ENCODE assay signal across 8 cellular contexts in the genomic region with DNA sequence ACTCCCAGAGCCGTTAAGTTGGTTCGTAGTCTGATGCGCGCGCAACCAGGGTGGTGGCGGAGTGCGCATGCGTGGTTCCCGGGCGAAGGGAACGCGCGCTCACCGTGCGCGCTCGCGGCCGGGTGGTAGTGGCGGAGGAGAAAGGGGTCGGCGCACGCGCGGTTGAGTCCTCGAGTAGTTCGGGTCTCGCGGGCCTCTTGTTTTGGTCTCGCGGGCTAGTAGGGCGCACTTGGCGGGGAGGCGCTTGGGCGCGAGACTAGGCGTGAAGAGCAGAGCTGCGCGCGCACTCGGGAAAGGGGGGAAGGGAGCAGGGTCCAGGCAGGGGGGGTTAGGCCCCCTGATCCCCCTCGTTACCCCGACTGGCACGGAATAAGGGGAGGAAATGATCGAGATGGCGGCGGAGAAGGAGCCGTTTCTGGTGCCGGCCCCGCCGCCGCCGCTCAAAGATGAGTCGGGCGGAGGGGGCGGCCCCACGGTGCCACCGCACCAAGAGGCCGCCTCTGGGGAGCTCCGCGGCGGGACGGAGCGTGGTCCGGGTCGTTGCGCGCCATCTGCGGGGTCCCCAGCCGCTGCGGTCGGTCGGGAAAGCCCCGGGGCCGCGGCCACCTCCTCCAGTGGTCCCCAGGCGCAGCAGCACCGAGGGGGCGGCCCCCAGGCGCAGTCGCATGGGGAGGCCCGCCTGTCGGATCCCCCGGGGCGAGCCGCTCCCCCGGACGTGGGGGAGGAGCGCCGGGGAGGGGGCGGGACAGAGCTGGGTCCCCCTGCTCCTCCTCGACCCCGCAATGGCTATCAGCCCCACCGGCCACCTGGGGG. TPM values are rescaled to one million over a fixed set of nuclear protein-coding genes. Genes with fewer than 3 reads are reported as not detected.
DNase-seq lines count a peak whose midpoint lies in the region; ATAC-seq and TF ChIP-seq lines count a peak whose summit lies in the region.

A gene with protein sequence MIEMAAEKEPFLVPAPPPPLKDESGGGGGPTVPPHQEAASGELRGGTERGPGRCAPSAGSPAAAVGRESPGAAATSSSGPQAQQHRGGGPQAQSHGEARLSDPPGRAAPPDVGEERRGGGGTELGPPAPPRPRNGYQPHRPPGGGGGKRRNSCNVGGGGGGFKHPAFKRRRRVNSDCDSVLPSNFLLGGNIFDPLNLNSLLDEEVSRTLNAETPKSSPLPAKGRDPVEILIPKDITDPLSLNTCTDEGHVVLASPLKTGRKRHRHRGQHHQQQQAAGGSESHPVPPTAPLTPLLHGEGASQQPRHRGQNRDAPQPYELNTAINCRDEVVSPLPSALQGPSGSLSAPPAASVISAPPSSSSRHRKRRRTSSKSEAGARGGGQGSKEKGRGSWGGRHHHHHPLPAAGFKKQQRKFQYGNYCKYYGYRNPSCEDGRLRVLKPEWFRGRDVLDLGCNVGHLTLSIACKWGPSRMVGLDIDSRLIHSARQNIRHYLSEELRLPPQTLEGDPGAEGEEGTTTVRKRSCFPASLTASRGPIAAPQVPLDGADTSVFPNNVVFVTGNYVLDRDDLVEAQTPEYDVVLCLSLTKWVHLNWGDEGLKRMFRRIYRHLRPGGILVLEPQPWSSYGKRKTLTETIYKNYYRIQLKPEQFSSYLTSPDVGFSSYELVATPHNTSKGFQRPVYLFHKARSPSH (plus strand): TSS at position 195 of the 813 bp plus-strand sequence. CDS start 188 bp downstream, at position 383.

- WGBS in urinary bladder: under 1% methylated on average over 94 of the region's 94 CpGs

- intact Hi-C loops in ascending aorta (cut with DNase I): loop anchor here (1.0 to 10.0 kb wide), 5 partner anchors 49 to 815 kb away; partner anchors contain the start of genes FIS1, MBLAC1, TRIP6 and TSC22D4

- no peaks in the 10 kb centered on the region for H3K9me3 ChIP-seq in ascending aorta
- H3K9me3 ChIP-seq in right atrium auricular region: no peaks in the 10 kb centered on the region

- H3K27ac ChIP-seq in ascending aorta: peak within 1 kb of the TSS; percentile 99 to 100
- H3K27ac ChIP-seq in right atrium auricular region: peak within 1 kb of the TSS; percentile 95 to 98
- H3K27ac ChIP-seq in urinary bladder (ENCODE audit: low read depth): peak within 1 kb of the TSS; percentile 99

- peak; percentile 81 for DNase-seq in NCI-H2029 treated with DMSO at 0.1 percent for 48 hours (lab: John Stamatoyannopoulos, UW)
- peak; percentile 97 for DNase-seq in T-helper 9 cell
- DNase-seq in ascending aorta (ENCODE audit: low spot score in 2 of 2): peak; percentile 89 to 99
- peak; percentile 97 for DNase-seq in right atrium auricular region (ENCODE audit: low spot score)
- peak; percentile 73 for DNase-seq in pulmonary artery endothelial cell (ENCODE audit: low read depth, low spot score)

- peak; percentile 37 for ATAC-seq in GM18502 (IDR thresholded peaks at IDR 0.05; ENCODE audit: poor library complexity, unreplicated experiment)
- peak; percentile 40 for ATAC-seq in HG02943 (IDR thresholded peaks at IDR 0.05; ENCODE audit: low read depth, unreplicated experiment)

- H3K27me3 ChIP-seq in ascending aorta: no peaks in the 10 kb centered on the region
- no peaks in the 10 kb centered on the region for H3K27me3 ChIP-seq in right atrium auricular region

- peak in 1 of 3 experiments; percentile 1 for TF ChIP-seq CTCF in ascending aorta (IDR thresholded peaks at IDR 0.05)
- TF ChIP-seq CTCF in right atrium auricular region (IDR thresholded peaks at IDR 0.05): no peak

- H3K4me3 ChIP-seq in ascending aorta: peak within 1 kb of the TSS; percentile 74 to 82
- H3K4me3 ChIP-seq in right atrium auricular region: peak within 1 kb of the TSS; percentile 71 to 89
- peak within 1 kb of the TSS; percentile 79 for H3K4me3 ChIP-seq in urinary bladder (ENCODE audit: low read depth, low read length)

- H3K36me3 ChIP-seq in ascending aorta (peaks cover 11 to 24% of the 10 kb centered on the region in 2 donors), right atrium auricular region (peaks cover 21% of the 10 kb centered on the region), urinary bladder (ENCODE audit: insufficient read depth) (no peaks in the 10 kb centered on the region)

- peaks cover 6 to 25% of the 10 kb centered on the region in 2 donors for H3K4me1 ChIP-seq in ascending aorta
- H3K4me1 ChIP-seq in right atrium auricular region: peaks cover 0 to 37% of the 10 kb centered on the region in 2 donors
- no peaks in the 10 kb centered on the region for H3K4me1 ChIP-seq in urinary bladder (ENCODE audit: insufficient read depth)

RNA-seq across cellular contexts. Expression of the gene that starts here (rescaled TPM):
- total RNA-seq in ascending aorta: 32.9 TPM
- 10 to 100 TPM; 12.6 to 21.9 TPM for total RNA-seq in right atrium auricular region
- 48.3 and 50.6 TPM in 2 replicates for total RNA-seq in pulmonary artery endothelial cell
- 22.6 TPM for total RNA-seq in urinary bladder
- polyA plus RNA-seq in urinary bladder: 40.4 TPM

Comparison
In these comparisons a context has a peak if more than half of its experiments do, and no peak if none do; other contexts are left out.
1. Peak in every context shown above with its lines: DNase-seq, ATAC-seq, H3K4me3 ChIP-seq and H3K27ac ChIP-seq.